ENCODE assay signal across 15 cellular contexts in genomic region chr9:132824151-132824550, GRCh38. TPM values are rescaled to one million over a fixed set of nuclear protein-coding genes. Genes with fewer than 3 reads are reported as not detected.
DNase-seq lines count a peak whose midpoint lies in the region; ATAC-seq and TF ChIP-seq lines count a peak whose summit lies in the region.
"Had no signal": no experiment of that assay in that cellular context is flagged by ENCODE, and none has a peak within 500 bp of the region (broad histone marks: within the 10 kb centered on the region; RNA-seq: fewer than 3 reads in every experiment).

No MANE protein-coding gene starts in this region.

- ATAC-seq in effector memory CD8-positive, alpha-beta T cell (replicated peaks) = peak; percentile 54
- ATAC-seq in sciatic nerve (no peak), GM21360 (IDR thresholded peaks at IDR 0.05; ENCODE audit: unreplicated experiment) (no peak), GM21526 (IDR thresholded peaks at IDR 0.05; ENCODE audit: low FRiP score, unreplicated experiment) (no peak)

- no peaks in the 10 kb centered on the region for H3F3A ChIP-seq in PC-9 (ENCODE audit: insufficient read depth, low read depth)

- peak overlapping the region; percentile 42 for H3K4me3 ChIP-seq in Jurkat, Clone E6-1 (ENCODE audit: low read length)
- no peak overlapping the region for H3K4me3 ChIP-seq in PC-9
- H3K4me3 ChIP-seq: A549, GM23248 had no signal

- CTCF ChIA-PET in PC-9 (lab: Charles Lee) = no interaction called here

- H3K9me3 Mint-ChIP-seq in effector memory CD8-positive, alpha-beta T cell = no peaks in the 10 kb centered on the region
- H3K9me3 Mint-ChIP-seq: CD8-positive, alpha-beta memory T cell had no signal

- DNase-seq in Jurkat, Clone E6-1 (ENCODE audit: low read depth, low spot score) = no peak
- DNase-seq in effector memory CD8-positive, alpha-beta T cell = no peak
- peak; percentile 40 for DNase-seq in sciatic nerve (ENCODE audit: low spot score)
- no peak for DNase-seq in activated gamma-delta T cell (lab: John Stamatoyannopoulos, UW)
- DNase-seq in PC-9 = no peak
- DNase-seq: BE2C; CD8-positive, alpha-beta memory T cell; GF-D8; GM23248; IMR-90 had no signal

- no peaks in the 10 kb centered on the region for H3K79me2 ChIP-seq in PC-9 (ENCODE audit: low read depth)

- peak overlapping the region in 1 of 2 donors; percentile 19 for H3K4me3 Mint-ChIP-seq in effector memory CD8-positive, alpha-beta T cell

- H3K9me2 ChIP-seq in PC-9 (ENCODE audit: insufficient read depth) = no peaks in the 10 kb centered on the region

- H3K4me1 Mint-ChIP-seq in effector memory CD8-positive, alpha-beta T cell (ENCODE audit: low read depth in 2 of 2) = peaks cover 3 to 7% of the 10 kb centered on the region in 2 donors

- intact Hi-C loops in sciatic nerve (cut with DNase I) (no loop called here), PC-9 (cut with micrococcal nuclease; ENCODE audit: unreplicated experiment) (no loop called here)

- no peak overlapping the region for H3K27ac Mint-ChIP-seq in effector memory CD8-positive, alpha-beta T cell

- no peak overlapping the region for H3K4me2 ChIP-seq in PC-9
- H3K4me2 ChIP-seq: A549 had no signal

- no peak overlapping the region for H2AFZ ChIP-seq in PC-9
- H2AFZ ChIP-seq: GM23248 had no signal

- TF ChIP-seq CTCF in PC-9 (conservative IDR thresholded peaks at IDR 0.05) = no peak

- H4K20me1 ChIP-seq in PC-9 (ENCODE audit: insufficient read depth) = no peaks in the 10 kb centered on the region

- H3K27me3 Mint-ChIP-seq in effector memory CD8-positive, alpha-beta T cell = peaks cover 62 to 68% of the 10 kb centered on the region in 2 donors

- no peaks in the 10 kb centered on the region for H3K4me1 ChIP-seq in PC-9 (replicated peaks; ENCODE audit: insufficient read depth)
- H3K4me1 ChIP-seq: A549, Caco-2 had no signal

- H3K27ac ChIP-seq in PC-9 = no peak overlapping the region
- H3K27ac ChIP-seq: A549, GM23248, HL-60 had no signal

- H3K36me3 ChIP-seq in PC-9 (ENCODE audit: low read depth) = no peaks in the 10 kb centered on the region
- H3K36me3 ChIP-seq: BE2C had no signal

- H3K36me3 Mint-ChIP-seq in effector memory CD8-positive, alpha-beta T cell (ENCODE audit: insufficient read depth) = no peaks in the 10 kb centered on the region
- H3K36me3 Mint-ChIP-seq: CD8-positive, alpha-beta memory T cell had no signal

- peaks cover 2% of the 10 kb centered on the region; the same call in 1 of the 2 replicates for H3K27me3 ChIP-seq in PC-9 (ENCODE audit: insufficient read depth, low read depth)
- H3K27me3 ChIP-seq: BE2C had no signal

- no TSS peak for BruUV-seq in PC-9 (replicated peaks; lab: Mats Ljungman, UMichigan)

- POLR2A ChIA-PET in PC-9 (lab: Charles Lee; ENCODE audit: unreplicated experiment) = no interaction called here

- H3K9me3 ChIP-seq in PC-9 (ENCODE audit: insufficient read depth, low read depth) = no peaks in the 10 kb centered on the region
- H3K9me3 ChIP-seq: A549, BE2C, Caco-2 had no signal

RNA-seq across cellular contexts. Expression of gene AK8, which starts 53.9 kb away (rescaled TPM):
- polyA plus RNA-seq in Jurkat, Clone E6-1 (2012; ENCODE audit: insufficient read depth, insufficient read length) = 1.3 TPM
- total RNA-seq in sciatic nerve = 1.6 TPM
- 5.4 and 7.2 TPM in 2 replicates for total RNA-seq in PC-9 (2021)
- total RNA-seq: CD8-positive, alpha-beta memory T cell had no signal
- polyA plus RNA-seq: CD8-positive, alpha-beta memory T cell had no signal

RNA-seq across cellular contexts. Expression of gene SPACA9, which starts 54.5 kb away (rescaled TPM):
- 28.5 TPM for polyA plus RNA-seq in Jurkat, Clone E6-1 (2012; ENCODE audit: insufficient read depth, insufficient read length)
- total RNA-seq in sciatic nerve (9.3 TPM), PC-9 (2021) (18.4 and 19.2 TPM in 2 replicates)
